Comparison of ENCODE assay signal across 15 cellular contexts in genomic region chr7:88200793-88201192, GRCh38. TPM values are rescaled to one million over a fixed set of nuclear protein-coding genes. Genes with fewer than 3 reads are reported as not detected.
DNase-seq lines count a peak whose midpoint lies in the region; ATAC-seq and TF ChIP-seq lines count a peak whose summit lies in the region.
"Had no signal": no experiment of that assay in that cellular context is flagged by ENCODE, and none has a peak within 500 bp of the region (broad histone marks: within the 10 kb centered on the region; RNA-seq: fewer than 3 reads in every experiment).

No MANE protein-coding gene starts in this region.

- no peaks in the 10 kb centered on the region for H3K27me3 Mint-ChIP-seq in activated CD8-positive, alpha-beta memory T cell treated with anti-CD3 and anti-CD28 coated beads, Interleukin-2, amount 10 ng/mL, durations not matched to agents 7 days and 5 days
- H3K27me3 Mint-ChIP-seq: activated naive CD8-positive, alpha-beta T cell treated with anti-CD3 and anti-CD28 coated beads, Interleukin-2, amount 50 U/mL, for 24 hours; CD8-positive, alpha-beta memory T cell had no signal

- no peaks in the 10 kb centered on the region for H3K9me3 ChIP-seq in WERI-Rb-1 (ENCODE audit: severe bottlenecking)

- TF ChIP-seq CTCF in WERI-Rb-1 (IDR thresholded peaks at IDR 0.05; ENCODE audit: low read depth, low read length): no peak

- no peak overlapping the region for H3K4me3 Mint-ChIP-seq in activated CD8-positive, alpha-beta memory T cell treated with anti-CD3 and anti-CD28 coated beads, Interleukin-2, amount 10 ng/mL, durations not matched to agents 7 days and 5 days
- H3K4me3 Mint-ChIP-seq: activated naive CD8-positive, alpha-beta T cell treated with anti-CD3 and anti-CD28 coated beads, Interleukin-2, amount 50 U/mL, for 24 hours; CD8-positive, alpha-beta memory T cell had no signal

- no peak overlapping the region for H3K4me3 ChIP-seq in WERI-Rb-1 (ENCODE audit: low read depth, low read length)

- no peak overlapping the region for H3K27ac Mint-ChIP-seq in activated CD8-positive, alpha-beta memory T cell treated with anti-CD3 and anti-CD28 coated beads, Interleukin-2, amount 10 ng/mL, durations not matched to agents 7 days and 5 days
- H3K27ac Mint-ChIP-seq: activated naive CD8-positive, alpha-beta T cell treated with anti-CD3 and anti-CD28 coated beads, Interleukin-2, amount 50 U/mL, for 24 hours had no signal

- H3K36me3 Mint-ChIP-seq in activated CD8-positive, alpha-beta memory T cell treated with anti-CD3 and anti-CD28 coated beads, Interleukin-2, amount 10 ng/mL, durations not matched to agents 7 days and 5 days: peaks cover 32% of the 10 kb centered on the region

- DNase-seq in NCI-H1436 (lab: John Stamatoyannopoulos, UW) (peak; percentile 0), NCI-H1436 treated with DMSO at 0.1 percent for 48 hours (lab: John Stamatoyannopoulos, UW) (no peak), NCI-H2107 treated with DMSO at 0.1 percent for 48 hours (lab: John Stamatoyannopoulos, UW; ENCODE audit: unreplicated experiment) (peak; percentile 84), WERI-Rb-1 (peak; percentile 19), retina (peak; percentile 26), germinal center (ENCODE audit: low spot score) (no peak)
- no peak for DNase-seq in activated CD8-positive, alpha-beta memory T cell treated with anti-CD3 and anti-CD28 coated beads, Interleukin-2, amount 10 ng/mL, durations not matched to agents 7 days and 5 days
- DNase-seq: activated CD8-positive, alpha-beta memory T cell treated with anti-CD3 and anti-CD28 coated beads, Interleukin-2, amount 50 U/mL, for 4 hours; activated naive CD8-positive, alpha-beta T cell treated with anti-CD3 and anti-CD28 coated beads, Interleukin-2, amount 50 U/mL, for 24 hours; CD8-positive, alpha-beta memory T cell; hippocampal formation; KG1; NK-92 treated with Interleukin-12 subunit alpha and Interleukin-12 subunit beta, amount 100 ng/mL, for 24 hours had no signal

- CTCF ChIA-PET in activated CD8-positive, alpha-beta memory T cell treated with anti-CD3 and anti-CD28 coated beads, Interleukin-2, amount 10 ng/mL, durations not matched to agents 7 days and 5 days (lab: Charles Lee): no interaction called here

- peaks cover 17% of the 10 kb centered on the region for H3K36me3 ChIP-seq in WERI-Rb-1

- H3K4me1 Mint-ChIP-seq in activated CD8-positive, alpha-beta memory T cell treated with anti-CD3 and anti-CD28 coated beads, Interleukin-2, amount 10 ng/mL, durations not matched to agents 7 days and 5 days: peaks cover 7% of the 10 kb centered on the region

- H3K9me3 Mint-ChIP-seq in activated CD8-positive, alpha-beta memory T cell treated with anti-CD3 and anti-CD28 coated beads, Interleukin-2, amount 10 ng/mL, durations not matched to agents 7 days and 5 days (ENCODE audit: low read depth): no peaks in the 10 kb centered on the region
- H3K9me3 Mint-ChIP-seq: activated naive CD8-positive, alpha-beta T cell treated with anti-CD3 and anti-CD28 coated beads, Interleukin-2, amount 50 U/mL, for 24 hours; CD8-positive, alpha-beta memory T cell had no signal

- H3K27ac ChIP-seq in WERI-Rb-1: no peak overlapping the region
- H3K27ac ChIP-seq: 22Rv1 had no signal

- no peak for ATAC-seq in activated CD8-positive, alpha-beta memory T cell treated with anti-CD3 and anti-CD28 coated beads, Interleukin-2, amount 10 ng/mL, durations not matched to agents 7 days and 5 days
- no peak for ATAC-seq in HG03045 (IDR thresholded peaks at IDR 0.05; ENCODE audit: unreplicated experiment)
- ATAC-seq: activated naive CD8-positive, alpha-beta T cell treated with anti-CD3 and anti-CD28 coated beads, Interleukin-2, amount 50 U/mL, for 24 hours had no signal

- H3K27me3 ChIP-seq in WERI-Rb-1 (ENCODE audit: insufficient read depth, low read depth, severe bottlenecking): no peaks in the 10 kb centered on the region

RNA-seq across cellular contexts. Expression of gene SRI, which starts 19.0 kb away (rescaled TPM):
- 100 to 1,000 TPM; 187 to 243 TPM for total RNA-seq in activated CD8-positive, alpha-beta memory T cell treated with anti-CD3 and anti-CD28 coated beads, Interleukin-2, amount 10 ng/mL, durations not matched to agents 7 days and 5 days

Comparison
In these comparisons a context has a peak if more than half of its experiments do, and no peak if none do; other contexts are left out.
1. DNase-seq: peak in NCI-H1436 (single experiment), NCI-H2107 treated with DMSO at 0.1 percent for 48 hours (single experiment), WERI-Rb-1 (single experiment) and retina (single experiment); none in NCI-H1436 treated with DMSO at 0.1 percent for 48 hours (single experiment), activated CD8-positive, alpha-beta memory T cell treated with anti-CD3 and anti-CD28 coated beads, Interleukin-2, amount 10 ng/mL, durations not matched to agents 7 days and 5 days (single experiment) and germinal center (single experiment).